ENCODE assay signal across 8 cellular contexts in the genomic region with DNA sequence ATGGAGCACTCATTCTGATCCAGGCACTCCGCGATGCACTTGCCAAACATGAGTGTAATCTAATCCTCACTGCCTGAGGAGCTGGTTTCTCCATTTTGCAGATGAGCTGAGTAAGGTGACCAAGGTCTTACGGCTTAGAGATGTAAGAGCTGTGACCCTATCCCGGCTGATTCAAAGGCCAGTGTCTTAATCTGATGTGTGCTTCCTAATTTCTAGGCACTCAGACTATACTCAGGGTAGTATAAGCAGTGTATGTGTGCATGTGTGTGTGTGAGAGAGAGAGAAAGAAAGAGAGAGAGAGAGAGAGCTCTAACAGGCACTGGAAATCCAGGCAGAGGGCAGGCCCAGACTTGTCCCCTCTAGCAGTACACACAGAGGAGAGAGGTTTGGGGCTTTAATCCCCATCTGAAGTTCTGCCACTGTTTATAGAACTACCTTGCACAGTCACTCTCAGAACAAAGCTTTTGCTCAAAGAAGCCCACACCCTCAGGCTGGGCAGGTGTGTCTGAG.
DNase-seq lines count a peak whose midpoint lies in the region; ATAC-seq, FAIRE-seq and TF ChIP-seq lines count a peak whose summit lies in the region.

No MANE protein-coding gene starts in this region.

- 91% methylated on average over 4 of the region's 4 CpGs for WGBS in GM12878 (ENCODE audit: insufficient coverage, insufficient replicate concordance, low lambda C conversion rate, missing lambda C conversion rate)

- H3K27me3 ChIP-seq in A673 (replicated peaks; ENCODE audit: insufficient read depth, low read depth, low read length, poor library complexity) = no peaks in the 10 kb centered on the region
- no peaks in the 10 kb centered on the region for H3K27me3 ChIP-seq in GM12878 (replicated peaks in 1 of 2; ENCODE audit: control insufficient read depth in 2 of 2, insufficient read depth in 2 of 2, low read length in 1 of 2)

- H3K4me1 ChIP-seq in A673 (ENCODE audit: insufficient read depth, low read length, poor library complexity, severe bottlenecking) (no peaks in the 10 kb centered on the region), GM12878 (ENCODE audit: control insufficient read depth, insufficient read depth, low read length) (peaks cover 7% of the 10 kb centered on the region)

- no peak for TF ChIP-seq EP300 in GM12878 (IDR thresholded peaks at IDR 0.05; ENCODE audit: borderline replicate concordance in 1 of 2, control insufficient read depth in 1 of 2, low read depth in 2 of 2, low read length in 2 of 2)

- H3K9ac ChIP-seq in GM12878 (ENCODE audit: control insufficient read depth, insufficient read depth, low read length) = no peak overlapping the region

- TF ChIP-seq RAD21 in GM12878 (IDR thresholded peaks at IDR 0.05; ENCODE audit: insufficient read depth, low read depth, low read length) = no peak

- peak overlapping the region; percentile 71 for H2AFZ ChIP-seq in GM12878 (ENCODE audit: control insufficient read depth, low read depth, low read length)

- RAD21 ChIA-PET in GM12878 (lab: Charles Lee; ENCODE audit: unreplicated experiment) = no interaction called here

- H3K9me3 ChIP-seq in A673 (ENCODE audit: low read depth, low read length, poor library complexity, severe bottlenecking) (no peaks in the 10 kb centered on the region), GM12878 (replicated peaks; ENCODE audit: control insufficient read depth, insufficient read depth, low read length) (no peaks in the 10 kb centered on the region; the same call in 2 of the 3 replicates)

- TF ChIP-seq POLR2A in GM12878 (IDR thresholded peaks at IDR 0.05; ENCODE audit: low read depth, low read length) = no peak

- H4K20me1 ChIP-seq in GM12878 (ENCODE audit: control insufficient read depth, insufficient read depth) = no peaks in the 10 kb centered on the region

- no peak overlapping the region for H3K4me3 ChIP-seq in A673 (ENCODE audit: low read depth, low read length, poor library complexity, severe bottlenecking)
- no peak overlapping the region for H3K4me3 ChIP-seq in GM12878

- FAIRE-seq in GM12878 (lab: Jason Lieb, UNC) = peak; percentile 68

- intact Hi-C loops in A673 (cut with micrococcal nuclease; ENCODE audit: unreplicated experiment) (no loop called here), GM12878 (cut with micrococcal nuclease; ENCODE audit: unreplicated experiment) (no loop called here)

- no peaks in the 10 kb centered on the region for H3K36me3 ChIP-seq in A673 (ENCODE audit: insufficient read depth, low read length, poor library complexity, severe bottlenecking)
- no peaks in the 10 kb centered on the region for H3K36me3 ChIP-seq in GM12878 (ENCODE audit: control insufficient read depth in 2 of 2, insufficient read depth in 2 of 2, low read length in 1 of 2)

- DNase-seq in A673 (ENCODE audit: low spot score) (peak; percentile 22), NCI-H1694 (lab: John Stamatoyannopoulos, UW) (peak; percentile 25), GM12878 (ENCODE audit: low read depth, low spot score) (peak; percentile 16), putamen (ENCODE audit: low spot score) (no peak), epidermal melanocyte (ENCODE audit: insufficient read length, low spot score) (no peak)

- SMC1A ChIA-PET in GM12878 (lab: Charles Lee; ENCODE audit: uncharacterized antibody, unreplicated experiment) = interaction anchor here (0.8 to 1.3 kb wide), 3 partner anchors 12 to 60 kb away, joined by 3 to 5 read pairs (median 3); no protein-coding TSS in a partner anchor

- H3K27ac ChIP-seq in A673 (ENCODE audit: low read depth, low read length, poor library complexity, severe bottlenecking) (no peak overlapping the region), GM12878 (ENCODE audit: control insufficient read depth, insufficient read depth) (peak overlapping the region; percentile 24; the same call in 1 of the 2 replicates)

- BruUV-seq in A673 (replicated peaks; lab: Mats Ljungman, UMichigan) (no TSS peak), GM12878 (replicated peaks; lab: Mats Ljungman, UMichigan) (no TSS peak)

- no peaks in the 10 kb centered on the region for H3K79me2 ChIP-seq in GM12878 (ENCODE audit: control insufficient read depth, insufficient read depth, low read length)

- in situ Hi-C loops in GM12878 (cut with MboI) = no loop called here

- H3K4me2 ChIP-seq in GM12878 (ENCODE audit: control insufficient read depth, insufficient read depth) = no peak overlapping the region; the same call in 1 of the 2 replicates

- CTCF ChIA-PET in A673 (lab: Charles Lee) (no interaction called here), GM12878 (lab: Yijun Ruan, JAX) (interaction anchor here (0.9 kb wide), 1 partner anchor 365 kb away, joined by 3 read pairs; no protein-coding TSS in a partner anchor)

- peak; percentile 44 for ATAC-seq in GM18861 (IDR thresholded peaks at IDR 0.05; ENCODE audit: unreplicated experiment)
- ATAC-seq in GM12878 = peak; percentile 63
- no peak for ATAC-seq in GM18520 (IDR thresholded peaks at IDR 0.05; ENCODE audit: unreplicated experiment)
- no peak for ATAC-seq in GM21717 (IDR thresholded peaks at IDR 0.05; ENCODE audit: unreplicated experiment)

- POLR2A ChIA-PET in A673 (lab: Charles Lee; ENCODE audit: low non-redundant PET) = no interaction called here
- POLR2A ChIA-PET in GM12878 (lab: Charles Lee) = no interaction called here

- TF ChIP-seq CTCF in A673 (conservative IDR thresholded peaks at IDR 0.05; ENCODE audit: low read depth, low read length) (no peak), GM12878 (IDR thresholded peaks at IDR 0.05 in 2 of 3, conservative IDR thresholded peaks at IDR 0.05 in 1 of 3; ENCODE audit: control insufficient read depth in 2 of 3, extremely low read depth in 1 of 3, insufficient read depth in 1 of 3, low read depth in 3 of 3, low read length in 3 of 3) (no peak)

TF ChIP-seq in GM12878, 131 proteins besides CTCF, POLR2A, EP300 and RAD21:
- TF ChIP-seq, protein P1, sequence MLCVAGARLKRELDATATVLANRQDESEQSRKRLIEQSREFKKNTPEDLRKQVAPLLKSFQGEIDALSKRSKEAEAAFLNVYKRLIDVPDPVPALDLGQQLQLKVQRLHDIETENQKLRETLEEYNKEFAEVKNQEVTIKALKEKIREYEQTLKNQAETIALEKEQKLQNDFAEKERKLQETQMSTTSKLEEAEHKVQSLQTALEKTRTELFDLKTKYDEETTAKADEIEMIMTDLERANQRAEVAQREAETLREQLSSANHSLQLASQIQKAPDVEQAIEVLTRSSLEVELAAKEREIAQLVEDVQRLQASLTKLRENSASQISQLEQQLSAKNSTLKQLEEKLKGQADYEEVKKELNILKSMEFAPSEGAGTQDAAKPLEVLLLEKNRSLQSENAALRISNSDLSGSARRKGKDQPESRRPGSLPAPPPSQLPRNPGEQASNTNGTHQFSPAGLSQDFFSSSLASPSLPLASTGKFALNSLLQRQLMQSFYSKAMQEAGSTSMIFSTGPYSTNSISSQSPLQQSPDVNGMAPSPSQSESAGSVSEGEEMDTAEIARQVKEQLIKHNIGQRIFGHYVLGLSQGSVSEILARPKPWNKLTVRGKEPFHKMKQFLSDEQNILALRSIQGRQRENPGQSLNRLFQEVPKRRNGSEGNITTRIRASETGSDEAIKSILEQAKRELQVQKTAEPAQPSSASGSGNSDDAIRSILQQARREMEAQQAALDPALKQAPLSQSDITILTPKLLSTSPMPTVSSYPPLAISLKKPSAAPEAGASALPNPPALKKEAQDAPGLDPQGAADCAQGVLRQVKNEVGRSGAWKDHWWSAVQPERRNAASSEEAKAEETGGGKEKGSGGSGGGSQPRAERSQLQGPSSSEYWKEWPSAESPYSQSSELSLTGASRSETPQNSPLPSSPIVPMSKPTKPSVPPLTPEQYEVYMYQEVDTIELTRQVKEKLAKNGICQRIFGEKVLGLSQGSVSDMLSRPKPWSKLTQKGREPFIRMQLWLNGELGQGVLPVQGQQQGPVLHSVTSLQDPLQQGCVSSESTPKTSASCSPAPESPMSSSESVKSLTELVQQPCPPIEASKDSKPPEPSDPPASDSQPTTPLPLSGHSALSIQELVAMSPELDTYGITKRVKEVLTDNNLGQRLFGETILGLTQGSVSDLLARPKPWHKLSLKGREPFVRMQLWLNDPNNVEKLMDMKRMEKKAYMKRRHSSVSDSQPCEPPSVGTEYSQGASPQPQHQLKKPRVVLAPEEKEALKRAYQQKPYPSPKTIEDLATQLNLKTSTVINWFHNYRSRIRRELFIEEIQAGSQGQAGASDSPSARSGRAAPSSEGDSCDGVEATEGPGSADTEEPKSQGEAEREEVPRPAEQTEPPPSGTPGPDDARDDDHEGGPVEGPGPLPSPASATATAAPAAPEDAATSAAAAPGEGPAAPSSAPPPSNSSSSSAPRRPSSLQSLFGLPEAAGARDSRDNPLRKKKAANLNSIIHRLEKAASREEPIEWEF (IDR thresholded peaks at IDR 0.05; ENCODE audit: insufficient replicate concordance, low read depth, low read length) = no peak
- no peak for TF ChIP-seq NBN (IDR thresholded peaks at IDR 0.05)
- TF ChIP-seq, protein P2, sequence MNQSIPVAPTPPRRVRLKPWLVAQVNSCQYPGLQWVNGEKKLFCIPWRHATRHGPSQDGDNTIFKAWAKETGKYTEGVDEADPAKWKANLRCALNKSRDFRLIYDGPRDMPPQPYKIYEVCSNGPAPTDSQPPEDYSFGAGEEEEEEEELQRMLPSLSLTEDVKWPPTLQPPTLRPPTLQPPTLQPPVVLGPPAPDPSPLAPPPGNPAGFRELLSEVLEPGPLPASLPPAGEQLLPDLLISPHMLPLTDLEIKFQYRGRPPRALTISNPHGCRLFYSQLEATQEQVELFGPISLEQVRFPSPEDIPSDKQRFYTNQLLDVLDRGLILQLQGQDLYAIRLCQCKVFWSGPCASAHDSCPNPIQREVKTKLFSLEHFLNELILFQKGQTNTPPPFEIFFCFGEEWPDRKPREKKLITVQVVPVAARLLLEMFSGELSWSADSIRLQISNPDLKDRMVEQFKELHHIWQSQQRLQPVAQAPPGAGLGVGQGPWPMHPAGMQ (IDR thresholded peaks at IDR 0.05; ENCODE audit: borderline replicate concordance) = no peak

Comparison
In these comparisons a context has a peak if more than half of its experiments do, and no peak if none do; other contexts are left out.
1. DNase-seq: peak in A673 (single experiment), NCI-H1694 (single experiment) and GM12878 (single experiment); none in putamen (single experiment) and epidermal melanocyte (single experiment).
2. ATAC-seq: peak in GM18861 (single experiment) and GM12878 (single experiment); none in GM18520 (single experiment) and GM21717 (single experiment).